ENCODE assay signal across 9 cellular contexts in genomic region chr4:54281060-54281781, GRCh38. TPM values are rescaled to one million over a fixed set of nuclear protein-coding genes. Genes with fewer than 3 reads are reported as not detected.
DNase-seq lines count a peak whose midpoint lies in the region; ATAC-seq, FAIRE-seq and TF ChIP-seq lines count a peak whose summit lies in the region.
"Had no signal": no experiment of that assay in that cellular context is flagged by ENCODE, and none has a peak within 500 bp of the region (broad histone marks: within the 10 kb centered on the region; RNA-seq: fewer than 3 reads in every experiment).

No MANE protein-coding gene starts in this region.

- peaks cover 35% of the 10 kb centered on the region for H3K4me1 ChIP-seq in astrocyte (ENCODE audit: insufficient read depth, low read length)
- peaks cover 6 to 52% (median 37%) of the 10 kb centered on the region in 9 donors for H3K4me1 ChIP-seq in heart right ventricle
- peaks cover 19 to 40% (median 26%) of the 10 kb centered on the region in 3 donors for H3K4me1 ChIP-seq in skeletal muscle tissue (ENCODE audit: control insufficient read depth in 3 of 3, insufficient read depth in 3 of 3, low read length in 3 of 3)

- no peak overlapping the region for H2AFZ ChIP-seq in astrocyte (ENCODE audit: low read depth, low read length)

- H3K4me3 ChIP-seq in astrocyte (ENCODE audit: insufficient read depth, low read depth, low read length) (no peak overlapping the region), heart right ventricle (no peak overlapping the region), skeletal muscle tissue (ENCODE audit: low read length in 3 of 3) (peak overlapping the region in 2 of 3 donors; percentile 34 to 36)

- peak overlapping the region; percentile 84 for H3K27ac ChIP-seq in astrocyte (ENCODE audit: low read depth, low read length)
- H3K27ac ChIP-seq in heart right ventricle = peak overlapping the region; percentile 54 to 85 (median 78)
- H3K27ac ChIP-seq in skeletal muscle tissue (ENCODE audit: low read depth, low read length) = peak overlapping the region; percentile 88

- TF ChIP-seq CTCF in astrocyte (IDR thresholded peaks at IDR 0.05; ENCODE audit: insufficient read depth, low read depth, low read length) = no peak
- no peak for TF ChIP-seq CTCF in heart right ventricle (IDR thresholded peaks at IDR 0.05)

- TF ChIP-seq POLR2A in H54 (IDR thresholded peaks at IDR 0.05; ENCODE audit: low read depth, low read length) = no peak

- WGBS in heart right ventricle, 2 donors = 3 to 7% methylated on average over 7 of the region's 7 CpGs

- no peak for FAIRE-seq in H54 (lab: Jason Lieb, UNC)
- FAIRE-seq in astrocyte (lab: Jason Lieb, UNC) = peak; percentile 97

- H3K4me2 ChIP-seq in astrocyte (ENCODE audit: low read length) = peak overlapping the region; percentile 24

- no peaks in the 10 kb centered on the region for H3K79me2 ChIP-seq in astrocyte (ENCODE audit: insufficient read depth, low read length)

- H3K27me3 ChIP-seq in astrocyte (ENCODE audit: insufficient read depth, low read length) (no peaks in the 10 kb centered on the region), heart right ventricle (no peaks in the 10 kb centered on the region), skeletal muscle tissue (ENCODE audit: control insufficient read depth in 3 of 3, insufficient read depth in 3 of 3, low read length in 3 of 3) (no peaks in the 10 kb centered on the region)

- H4K20me1 ChIP-seq in astrocyte (ENCODE audit: insufficient read depth, low read length) = no peaks in the 10 kb centered on the region

- H3K9me3 ChIP-seq in astrocyte (ENCODE audit: insufficient read depth, low read depth, low read length) (no peaks in the 10 kb centered on the region), heart right ventricle (peaks cover 0 to 18% (median 10%) of the 10 kb centered on the region in 11 donors), skeletal muscle tissue (ENCODE audit: control insufficient read depth in 3 of 3, low read length in 3 of 3) (no peaks in the 10 kb centered on the region)

- H3K36me3 ChIP-seq in astrocyte (ENCODE audit: insufficient read depth, low read length) (peaks cover 14% of the 10 kb centered on the region), heart right ventricle (peaks cover 0 to 44% (median 0%) of the 10 kb centered on the region in 9 donors), skeletal muscle tissue (ENCODE audit: control insufficient read depth in 3 of 3, insufficient read depth in 3 of 3, low read length in 3 of 3) (peaks cover 0 to 7% (median 3%) of the 10 kb centered on the region in 3 donors)

- H3K4me3 Mint-ChIP-seq in astrocyte (ENCODE audit: unreplicated experiment) = no peak overlapping the region
- H3K4me3 Mint-ChIP-seq in activated T-helper 2 cell treated with anti-CD3 and anti-CD28 coated beads, Interferon-gamma antibody, Interleukin-2, Interleukin-4, amounts not matched to agents 10 μg/mL and 5 μg/mL and 100 μg/mL, durations not matched to agents 14 hours and 24 hours and 36 hours (ENCODE audit: low read depth) = no peak overlapping the region
- H3K4me3 Mint-ChIP-seq in activated T-cell treated with anti-CD3 and anti-CD28 coated beads, Interleukin-2, amount 50 U/mL, for 4 hours = no peak overlapping the region

- ATAC-seq in heart right ventricle = peak; percentile 92 to 98 (median 96)
- no peak for ATAC-seq in GM18511 (IDR thresholded peaks at IDR 0.05; ENCODE audit: unreplicated experiment)
- no peak for ATAC-seq in activated T-cell treated with anti-CD3 and anti-CD28 coated beads, Interleukin-2, amount 50 U/mL, for 4 hours

- intact Hi-C loops in heart right ventricle (cut with DNase I) = no loop called here
- intact Hi-C loops in activated T-helper 2 cell treated with anti-CD3 and anti-CD28 coated beads, Interferon-gamma antibody, Interleukin-2, Interleukin-4, amounts not matched to agents 10 μg/mL and 5 μg/mL and 100 μg/mL, durations not matched to agents 14 hours and 24 hours and 36 hours (cut with micrococcal nuclease) = no loop called here

- H3K36me3 Mint-ChIP-seq in astrocyte (ENCODE audit: low read depth, unreplicated experiment) = peaks cover 21% of the 10 kb centered on the region
- H3K36me3 Mint-ChIP-seq in activated T-helper 2 cell treated with anti-CD3 and anti-CD28 coated beads, Interferon-gamma antibody, Interleukin-2, Interleukin-4, amounts not matched to agents 10 μg/mL and 5 μg/mL and 100 μg/mL, durations not matched to agents 14 hours and 24 hours and 36 hours (ENCODE audit: low read depth) = no peaks in the 10 kb centered on the region
- H3K36me3 Mint-ChIP-seq in activated T-cell treated with anti-CD3 and anti-CD28 coated beads, Interleukin-2, amount 50 U/mL, for 4 hours (ENCODE audit: insufficient read depth) = no peaks in the 10 kb centered on the region

- peaks cover 20% of the 10 kb centered on the region for H3K9me3 Mint-ChIP-seq in astrocyte (ENCODE audit: unreplicated experiment)
- peaks cover 28% of the 10 kb centered on the region for H3K9me3 Mint-ChIP-seq in activated T-helper 2 cell treated with anti-CD3 and anti-CD28 coated beads, Interferon-gamma antibody, Interleukin-2, Interleukin-4, amounts not matched to agents 10 μg/mL and 5 μg/mL and 100 μg/mL, durations not matched to agents 14 hours and 24 hours and 36 hours
- peaks cover 12% of the 10 kb centered on the region for H3K9me3 Mint-ChIP-seq in activated T-cell treated with anti-CD3 and anti-CD28 coated beads, Interleukin-2, amount 50 U/mL, for 4 hours

- peak; percentile 22 for DNase-seq in H54 (ENCODE audit: insufficient read length, low spot score)
- DNase-seq in astrocyte (ENCODE audit: low read depth) = peak; percentile 98
- DNase-seq in heart right ventricle = peak; percentile 75 to 87
- no peak for DNase-seq in activated CD4-positive, alpha-beta T cell treated with anti-CD3 and anti-CD28 coated beads, Interleukin-2, amount 50 U/mL, for 48 hours
- DNase-seq in activated T-helper 2 cell treated with anti-CD3 and anti-CD28 coated beads, Interferon-gamma antibody, Interleukin-2, Interleukin-4, amounts not matched to agents 10 μg/mL and 5 μg/mL and 100 μg/mL, durations not matched to agents 14 hours and 24 hours and 36 hours (ENCODE audit: low spot score) = no peak
- DNase-seq in activated T-cell treated with anti-CD3 and anti-CD28 coated beads, Interleukin-2, amount 50 U/mL, for 4 hours = no peak
- DNase-seq: NCI-H1694 treated with DMSO at 0.1 percent for 48 hours had no signal

- H3K9ac ChIP-seq in astrocyte (ENCODE audit: low read length) = peak overlapping the region; percentile 53
- peak overlapping the region in 2 of 3 donors; percentile 10 to 32 for H3K9ac ChIP-seq in skeletal muscle tissue (ENCODE audit: low read depth in 1 of 3, low read length in 3 of 3)

- peak overlapping the region; percentile 47 for H3K27ac Mint-ChIP-seq in astrocyte (ENCODE audit: unreplicated experiment)
- H3K27ac Mint-ChIP-seq in activated T-helper 2 cell treated with anti-CD3 and anti-CD28 coated beads, Interferon-gamma antibody, Interleukin-2, Interleukin-4, amounts not matched to agents 10 μg/mL and 5 μg/mL and 100 μg/mL, durations not matched to agents 14 hours and 24 hours and 36 hours = no peak overlapping the region

- H3K27me3 Mint-ChIP-seq in astrocyte (ENCODE audit: low read depth, unreplicated experiment) = no peaks in the 10 kb centered on the region
- H3K27me3 Mint-ChIP-seq in activated T-helper 2 cell treated with anti-CD3 and anti-CD28 coated beads, Interferon-gamma antibody, Interleukin-2, Interleukin-4, amounts not matched to agents 10 μg/mL and 5 μg/mL and 100 μg/mL, durations not matched to agents 14 hours and 24 hours and 36 hours (ENCODE audit: low read depth) = no peaks in the 10 kb centered on the region
- no peaks in the 10 kb centered on the region for H3K27me3 Mint-ChIP-seq in activated T-cell treated with anti-CD3 and anti-CD28 coated beads, Interleukin-2, amount 50 U/mL, for 4 hours (ENCODE audit: low read depth)

- H3K4me1 Mint-ChIP-seq in astrocyte (ENCODE audit: low read depth, unreplicated experiment) = peaks cover 20% of the 10 kb centered on the region
- peaks cover 15% of the 10 kb centered on the region for H3K4me1 Mint-ChIP-seq in activated T-helper 2 cell treated with anti-CD3 and anti-CD28 coated beads, Interferon-gamma antibody, Interleukin-2, Interleukin-4, amounts not matched to agents 10 μg/mL and 5 μg/mL and 100 μg/mL, durations not matched to agents 14 hours and 24 hours and 36 hours (ENCODE audit: low read depth)
- no peaks in the 10 kb centered on the region for H3K4me1 Mint-ChIP-seq in activated T-cell treated with anti-CD3 and anti-CD28 coated beads, Interleukin-2, amount 50 U/mL, for 4 hours (ENCODE audit: low read depth)

RNA-seq across cellular contexts. Expression of gene PDGFRA, which starts 52.1 kb away (rescaled TPM):
- total RNA-seq in astrocyte = 9.2 and 12.6 TPM in 2 replicates
- total RNA-seq in heart right ventricle = 10 to 100 TPM in 8 of 10 donors, 1 to 10 TPM in 2; 6.5 to 57.5 (median 14.7) TPM
- 10 to 100 TPM in 1 of 2 donors, 1 to 10 TPM in 1; 8.6 to 11.9 TPM for polyA plus RNA-seq in heart right ventricle
- total RNA-seq in skeletal muscle tissue = 118 TPM
- not detected in 2 replicates for total RNA-seq in activated T-helper 2 cell treated with anti-CD3 and anti-CD28 coated beads, Interferon-gamma antibody, Interleukin-2, Interleukin-4, amounts not matched to agents 10 μg/mL and 5 μg/mL and 100 μg/mL, durations not matched to agents 14 hours and 24 hours and 36 hours
- total RNA-seq in activated T-cell treated with anti-CD3 and anti-CD28 coated beads, Interleukin-2, amount 50 U/mL, for 4 hours = under 1 TPM; 0.05 to 0.22 (median 0.11) TPM

Comparison
In these comparisons a context has a peak if more than half of its experiments do, and no peak if none do; other contexts are left out.
1. DNase-seq: peak in H54 (single experiment), astrocyte (single experiment) and heart right ventricle (2 of 2); none in activated CD4-positive, alpha-beta T cell treated with anti-CD3 and anti-CD28 coated beads, Interleukin-2, amount 50 U/mL, for 48 hours (0 of 2), activated T-helper 2 cell treated with anti-CD3 and anti-CD28 coated beads, Interferon-gamma antibody, Interleukin-2, Interleukin-4, amounts not matched to agents 10 μg/mL and 5 μg/mL and 100 μg/mL, durations not matched to agents 14 hours and 24 hours and 36 hours (single experiment) and activated T-cell treated with anti-CD3 and anti-CD28 coated beads, Interleukin-2, amount 50 U/mL, for 4 hours (single experiment).
2. H3K4me3 ChIP-seq: peak in skeletal muscle tissue (2 of 3); none in astrocyte (single experiment) and heart right ventricle (0 of 10).
3. ATAC-seq: peak in heart right ventricle (8 of 8); none in GM18511 (single experiment) and activated T-cell treated with anti-CD3 and anti-CD28 coated beads, Interleukin-2, amount 50 U/mL, for 4 hours (0 of 2).
4. Peak in every context shown above with its lines, with median percentiles within 50 percentile points of each other: H3K27ac ChIP-seq.